In the genomic region with DNA sequence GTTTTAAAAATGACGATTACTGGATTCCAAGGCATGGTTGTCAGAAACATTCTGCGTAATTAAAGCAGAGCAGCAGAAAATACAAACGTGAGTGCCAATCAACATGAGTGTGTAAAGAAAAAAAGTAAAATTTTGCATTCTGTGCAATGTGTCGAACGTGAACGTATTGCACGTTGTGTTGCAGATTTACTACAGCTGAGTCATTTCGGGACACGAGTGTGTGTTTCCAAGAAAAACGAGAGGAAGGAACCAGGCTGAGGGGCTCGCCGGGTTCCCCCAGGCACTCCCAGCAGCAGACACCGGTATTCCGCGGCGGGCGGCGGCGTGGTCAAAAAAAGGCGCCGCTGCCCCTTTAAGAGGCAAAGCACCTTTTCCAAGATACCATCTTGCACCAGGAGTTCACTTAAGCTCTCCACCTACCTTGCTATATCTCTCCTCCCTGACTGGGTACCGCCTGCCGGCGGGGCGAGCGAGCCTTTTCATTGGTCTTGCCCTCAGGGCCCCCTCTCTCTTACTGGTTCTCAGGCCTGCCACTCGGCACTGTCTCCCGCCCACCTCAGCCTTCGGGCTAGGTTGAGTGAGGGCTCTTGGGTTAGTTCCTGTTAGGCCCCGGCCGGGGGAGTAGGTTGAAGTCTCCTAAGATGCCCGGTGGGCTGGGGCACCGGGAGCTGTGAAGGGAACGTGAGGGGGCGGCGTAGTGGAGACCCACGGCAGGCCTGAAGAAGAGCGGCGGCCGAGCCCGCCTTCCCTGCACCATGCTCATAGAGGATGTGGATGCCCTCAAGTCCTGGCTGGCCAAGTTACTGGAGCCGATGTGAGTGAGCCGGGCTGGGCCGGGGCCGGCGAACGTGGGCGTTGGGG, we compare ENCODE assay signal across 8 cellular contexts.
DNase-seq lines count a peak whose midpoint lies in the region; ATAC-seq and TF ChIP-seq lines count a peak whose summit lies in the region.

A gene with protein sequence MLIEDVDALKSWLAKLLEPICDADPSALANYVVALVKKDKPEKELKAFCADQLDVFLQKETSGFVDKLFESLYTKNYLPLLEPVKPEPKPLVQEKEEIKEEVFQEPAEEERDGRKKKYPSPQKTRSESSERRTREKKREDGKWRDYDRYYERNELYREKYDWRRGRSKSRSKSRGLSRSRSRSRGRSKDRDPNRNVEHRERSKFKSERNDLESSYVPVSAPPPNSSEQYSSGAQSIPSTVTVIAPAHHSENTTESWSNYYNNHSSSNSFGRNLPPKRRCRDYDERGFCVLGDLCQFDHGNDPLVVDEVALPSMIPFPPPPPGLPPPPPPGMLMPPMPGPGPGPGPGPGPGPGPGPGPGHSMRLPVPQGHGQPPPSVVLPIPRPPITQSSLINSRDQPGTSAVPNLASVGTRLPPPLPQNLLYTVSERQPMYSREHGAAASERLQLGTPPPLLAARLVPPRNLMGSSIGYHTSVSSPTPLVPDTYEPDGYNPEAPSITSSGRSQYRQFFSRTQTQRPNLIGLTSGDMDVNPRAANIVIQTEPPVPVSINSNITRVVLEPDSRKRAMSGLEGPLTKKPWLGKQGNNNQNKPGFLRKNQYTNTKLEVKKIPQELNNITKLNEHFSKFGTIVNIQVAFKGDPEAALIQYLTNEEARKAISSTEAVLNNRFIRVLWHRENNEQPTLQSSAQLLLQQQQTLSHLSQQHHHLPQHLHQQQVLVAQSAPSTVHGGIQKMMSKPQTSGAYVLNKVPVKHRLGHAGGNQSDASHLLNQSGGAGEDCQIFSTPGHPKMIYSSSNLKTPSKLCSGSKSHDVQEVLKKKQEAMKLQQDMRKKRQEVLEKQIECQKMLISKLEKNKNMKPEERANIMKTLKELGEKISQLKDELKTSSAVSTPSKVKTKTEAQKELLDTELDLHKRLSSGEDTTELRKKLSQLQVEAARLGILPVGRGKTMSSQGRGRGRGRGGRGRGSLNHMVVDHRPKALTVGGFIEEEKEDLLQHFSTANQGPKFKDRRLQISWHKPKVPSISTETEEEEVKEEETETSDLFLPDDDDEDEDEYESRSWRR (plus strand): TSS at position 595 of the 861 bp plus-strand sequence. CDS start 161 bp downstream, at position 756.

- DNase-seq in AG09319 (ENCODE audit: extremely low read depth, low read depth) (peak; percentile 98), NCI-H345 treated with DMSO at 0.1 percent for 48 hours (lab: John Stamatoyannopoulos, UW; ENCODE audit: unreplicated experiment) (peak; percentile 98), cerebellar nuclear complex (lab: John Stamatoyannopoulos, UW) (peak; percentile 86 to 97), islet precursor cell (peak; percentile 100)
- peak; percentile 84 to 95 (median 92) for DNase-seq in activated CD4-positive, CD25-positive, alpha-beta regulatory T cell (lab: John Stamatoyannopoulos, UW)
- DNase-seq in stimulated activated CD4-positive, alpha-beta T cell treated with anti-CD3 and anti-CD28 coated beads, Interleukin-12 subunit alpha, Interleukin-12 subunit beta, amount 100 ng/mL, for 48 hours (ENCODE audit: low read depth in 2 of 3, low spot score in 1 of 3) = peak; percentile 93 to 99 (median 97)

- no peak for TF ChIP-seq CTCF in AG09319 (IDR thresholded peaks at IDR 0.05; ENCODE audit: low read depth, low read length)

- ATAC-seq in GM19025 (IDR thresholded peaks at IDR 0.05; ENCODE audit: low read depth, unreplicated experiment) = peak; percentile 100
- ATAC-seq in HG03280 (IDR thresholded peaks at IDR 0.05; ENCODE audit: unreplicated experiment) = peak; percentile 100

Comparison
In these comparisons a context has a peak if more than half of its experiments do, and no peak if none do; other contexts are left out.
1. Peak in every context shown above with its lines: DNase-seq and ATAC-seq.